Comparison of ENCODE assay signal across 1 cellular context in genomic region chr16:28915181-28915580, GRCh38.
TF ChIP-seq lines count a peak whose summit lies in the region.

No MANE protein-coding gene starts in this region.

TF ChIP-seq in SK-N-SH, 30 proteins besides CTCF, POLR2A, EP300 and RAD21 (continued from another document):
- TF ChIP-seq USF2 (IDR thresholded peaks at IDR 0.05; ENCODE audit: borderline replicate concordance, low read depth, low read length) (no peak), IRF3 (IDR thresholded peaks at IDR 0.05; ENCODE audit: low read depth, low read length) (no peak), FOXJ3 (CRISPR knock-in tag; IDR thresholded peaks at IDR 0.05) (no peak), RXRA (IDR thresholded peaks at IDR 0.05; ENCODE audit: borderline replicate concordance, low read depth) (no peak; the same call in 1 of the 2 replicates), EZH2phosphoT487 (IDR thresholded peaks at IDR 0.05; ENCODE audit: borderline replicate concordance, low read depth) (no peak), GATA2 (CRISPR knock-in tag; IDR thresholded peaks at IDR 0.05) (no peak), GABPA (IDR thresholded peaks at IDR 0.05; ENCODE audit: low read depth) (no peak), SIN3A (IDR thresholded peaks at IDR 0.05; ENCODE audit: borderline replicate concordance, low read depth, low read length) (no peak), USF1 (IDR thresholded peaks at IDR 0.05; ENCODE audit: borderline replicate concordance, low read depth) (peak; percentile 26; the same call in 1 of the 2 replicates), ELF1 (IDR thresholded peaks at IDR 0.05) (no peak), TEAD4 (IDR thresholded peaks at IDR 0.05; ENCODE audit: borderline replicate concordance, insufficient read depth) (peak; percentile 31; the same call in 1 of the 2 replicates), FOXM1 (IDR thresholded peaks at IDR 0.05; ENCODE audit: low read depth) (no peak), TAF1 (IDR thresholded peaks at IDR 0.05; ENCODE audit: borderline replicate concordance, low read depth, low read length) (no peak), SMC3 (IDR thresholded peaks at IDR 0.05; ENCODE audit: low read depth, low read length) (no peak), PBX3 (IDR thresholded peaks at IDR 0.05) (peak; percentile 57), CHD2 (IDR thresholded peaks at IDR 0.05; ENCODE audit: low read length, partially characterized antibody) (no peak), MXI1 (IDR thresholded peaks at IDR 0.05; ENCODE audit: low read depth, low read length) (no peak), FOSL2 (IDR thresholded peaks at IDR 0.05; ENCODE audit: borderline replicate concordance, low read depth) (peak; percentile 50; the same call in 1 of the 2 replicates), MEF2A (IDR thresholded peaks at IDR 0.05; ENCODE audit: borderline replicate concordance, low read depth) (no peak), RFX5 (IDR thresholded peaks at IDR 0.05; ENCODE audit: low read length) (no peak), NFIC (IDR thresholded peaks at IDR 0.05; ENCODE audit: borderline replicate concordance) (peak; percentile 86), REST (IDR thresholded peaks at IDR 0.05; ENCODE audit: low read depth, low read length) (no peak), ZBTB33 (IDR thresholded peaks at IDR 0.05; ENCODE audit: borderline replicate concordance, low read depth) (no peak), JUND (IDR thresholded peaks at IDR 0.05) (peak; percentile 34; the same call in 1 of the 2 replicates), RCOR1 (IDR thresholded peaks at IDR 0.05; ENCODE audit: low read length) (no peak), POLR2AphosphoS5 (IDR thresholded peaks at IDR 0.05; ENCODE audit: low read depth, low read length) (no peak)
